8 cellular contexts compared by ENCODE assay signal in the genomic region with DNA sequence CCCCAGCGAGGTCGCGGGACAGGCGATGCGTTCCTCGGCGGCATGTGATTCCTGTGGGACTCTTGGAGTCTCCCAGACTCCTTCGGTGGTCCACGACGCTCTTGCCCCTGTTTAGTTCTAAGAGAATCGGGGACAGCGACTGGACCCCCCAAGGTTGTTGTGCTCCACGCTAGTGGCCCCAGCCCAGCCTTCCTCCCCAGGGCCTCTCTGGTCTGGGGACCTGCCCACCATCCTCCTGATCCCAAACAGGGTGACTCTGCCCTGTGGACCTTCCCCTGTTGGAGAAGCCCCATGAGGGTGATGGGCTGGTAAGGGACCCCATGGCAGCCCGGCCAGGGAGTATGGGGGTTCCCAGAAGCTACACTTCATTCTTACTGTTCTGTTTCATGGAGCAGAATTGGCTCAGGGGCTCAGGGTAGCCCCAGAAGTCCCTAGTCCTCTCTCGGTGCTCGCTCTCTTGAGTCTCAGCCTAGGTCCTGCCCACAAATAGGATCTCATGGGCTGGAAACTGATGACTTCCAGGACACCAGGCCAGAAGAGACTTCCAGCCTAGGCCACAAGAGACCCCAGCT. TPM values are rescaled to one million over a fixed set of nuclear protein-coding genes. Genes with fewer than 3 reads are reported as not detected.
DNase-seq lines count a peak whose midpoint lies in the region; ATAC-seq and TF ChIP-seq lines count a peak whose summit lies in the region.

No MANE protein-coding gene starts in this region.

- H3K27ac ChIP-seq in adrenal gland (peak overlapping the region in 4 of 5 donors; percentile 81 to 94 (median 89)), temporal lobe (ENCODE audit: low read depth, low read length) (peak overlapping the region; percentile 70)

- H3K36me3 ChIP-seq in adrenal gland (replicated peaks in 1 of 2) (no peaks in the 10 kb centered on the region), kidney epithelial cell (ENCODE audit: control insufficient read depth, insufficient read depth, low read length) (no peaks in the 10 kb centered on the region)

- intact Hi-C loops in adrenal gland (cut with DNase I), result no loop called here

- ATAC-seq in HG03280 (IDR thresholded peaks at IDR 0.05; ENCODE audit: unreplicated experiment), result no peak
- no peak for ATAC-seq in GM19324 (IDR thresholded peaks at IDR 0.05; ENCODE audit: low FRiP score, unreplicated experiment)

- H3K9me3 ChIP-seq in adrenal gland (replicated peaks in 1 of 3), result no peaks in the 10 kb centered on the region

- TF ChIP-seq CTCF in adrenal gland (IDR thresholded peaks at IDR 0.05) (no peak), kidney epithelial cell (IDR thresholded peaks at IDR 0.05; ENCODE audit: insufficient read depth, low read length, poor library complexity, severe bottlenecking) (no peak)

- TF ChIP-seq POLR2A in adrenal gland (IDR thresholded peaks at IDR 0.05), result no peak

- H3K27me3 ChIP-seq in adrenal gland, result no peaks in the 10 kb centered on the region
- no peaks in the 10 kb centered on the region for H3K27me3 ChIP-seq in kidney epithelial cell (ENCODE audit: control insufficient read depth, insufficient read depth, low read length)

- 11 to 55% (median 14%) methylated on average over 2 to 16 of the region's 16 CpGs for WGBS in adrenal gland, 4 donors

- peaks cover 45 to 60% of the 10 kb centered on the region in 2 donors for H3K4me1 ChIP-seq in adrenal gland (replicated peaks in 1 of 2)

- peak; percentile 50 for DNase-seq in NCI-H82 (lab: John Stamatoyannopoulos, UW)
- DNase-seq in NCI-H82 treated with DMSO at 0.1 percent for 48 hours (lab: John Stamatoyannopoulos, UW; ENCODE audit: unreplicated experiment), result no peak
- DNase-seq in adrenal gland, result peak in 4 of 7 donors; percentile 17 to 43 (median 34)
- DNase-seq in kidney epithelial cell (ENCODE audit: low read depth), result no peak
- DNase-seq in mesenteric fat pad (ENCODE audit: low spot score), result no peak

- H3K4me3 ChIP-seq in adrenal gland (peak overlapping the region in 2 of 4 donors; percentile 33 to 75), kidney epithelial cell (ENCODE audit: low read depth, low read length) (peak overlapping the region; percentile 79)

RNA-seq across cellular contexts. Expression of a gene that starts 0.9 kb away (rescaled TPM):
- 10 to 100 TPM; 29.7 to 75.0 (median 39.2) TPM for total RNA-seq in adrenal gland
- 10 to 100 TPM; 10.7 to 69.1 (median 68.4) TPM for polyA plus RNA-seq in adrenal gland
- total RNA-seq in kidney epithelial cell, result 32.6 and 56.5 TPM in 2 replicates
- 14.5 TPM for total RNA-seq in temporal lobe
- 38.9 TPM for total RNA-seq in mesenteric fat pad

RNA-seq across cellular contexts. Expression of a gene that starts 37.2 kb away (rescaled TPM):
- total RNA-seq in adrenal gland (100 to 1,000 TPM; 122 to 339 (median 181) TPM), kidney epithelial cell (66.4 and 76.4 TPM in 2 replicates), temporal lobe (6.9 TPM), mesenteric fat pad (58.8 TPM)
- polyA plus RNA-seq in adrenal gland, result 100 to 1,000 TPM in 2 of 3 donors, 10 to 100 TPM in 1; 31.1 to 135 (median 101) TPM

RNA-seq across cellular contexts. Expression of a gene that starts 38.4 kb away (rescaled TPM):
- total RNA-seq in adrenal gland, result 1 to 10 TPM; 1.4 to 4.9 (median 3.3) TPM
- polyA plus RNA-seq in adrenal gland, result 1 to 10 TPM in 2 of 3 donors, under 1 TPM in 1; 0.60 to 1.7 (median 1.1) TPM
- 0.89 and 1.3 TPM in 2 replicates for total RNA-seq in kidney epithelial cell
- 0.25 TPM for total RNA-seq in temporal lobe
- total RNA-seq in mesenteric fat pad, result 2.0 TPM

Comparison
In these comparisons a context has a peak if more than half of its experiments do, and no peak if none do; other contexts are left out.
1. DNase-seq: peak in NCI-H82 (single experiment) and adrenal gland (4 of 7); none in NCI-H82 treated with DMSO at 0.1 percent for 48 hours (single experiment), kidney epithelial cell (single experiment) and mesenteric fat pad (single experiment).